Comparison of ENCODE assay signal across 1 cellular context in genomic region chrX:54182194-54182863, GRCh38.
TF ChIP-seq lines count a peak whose summit lies in the region.

No MANE protein-coding gene starts in this region.

TF ChIP-seq in WTC11, 78 proteins besides CTCF, POLR2A, EP300 and RAD21 (continued from another document):
- TF ChIP-seq ARID4B (CRISPR knock-in tag; IDR thresholded peaks at IDR 0.05; ENCODE audit: borderline replicate concordance) (no peak), FOXJ3 (CRISPR knock-in tag; IDR thresholded peaks at IDR 0.05; ENCODE audit: borderline replicate concordance) (no peak), KAT7 (CRISPR knock-in tag; IDR thresholded peaks at IDR 0.05; ENCODE audit: borderline replicate concordance) (peak; percentile 68; the same call in 1 of the 2 replicates), FOXP1 (CRISPR knock-in tag; IDR thresholded peaks at IDR 0.05; ENCODE audit: borderline replicate concordance) (peak; percentile 18; the same call in 1 of the 2 replicates), FOXP4 (CRISPR knock-in tag; IDR thresholded peaks at IDR 0.05) (0 out of 2 replicates have a peak, but pooled peaks have one; percentile 24), ERG (CRISPR knock-in tag; IDR thresholded peaks at IDR 0.05) (no peak), CBFB (CRISPR knock-in tag; IDR thresholded peaks at IDR 0.05; ENCODE audit: low read depth) (no peak), ZNF416 (CRISPR knock-in tag; IDR thresholded peaks at IDR 0.05) (no peak), HMGXB4 (CRISPR knock-in tag; IDR thresholded peaks at IDR 0.05) (no peak), CREB1 (CRISPR knock-in tag; IDR thresholded peaks at IDR 0.05) (no peak), TCF7 (CRISPR knock-in tag; IDR thresholded peaks at IDR 0.05; ENCODE audit: low read depth) (no peak), ZBTB21 (CRISPR knock-in tag; IDR thresholded peaks at IDR 0.05; ENCODE audit: borderline replicate concordance) (no peak), USF1 (CRISPR knock-in tag; IDR thresholded peaks at IDR 0.05) (peak; percentile 58; the same call in 1 of the 2 replicates), ETV6 (CRISPR knock-in tag; IDR thresholded peaks at IDR 0.05) (0 out of 2 replicates have a peak, but pooled peaks have one; percentile 52), MLX (CRISPR knock-in tag; IDR thresholded peaks at IDR 0.05) (no peak), E2F4 (CRISPR knock-in tag; IDR thresholded peaks at IDR 0.05; ENCODE audit: borderline replicate concordance, low read depth) (no peak), EMX1 (CRISPR knock-in tag; IDR thresholded peaks at IDR 0.05) (no peak), ZNF423 (CRISPR knock-in tag; IDR thresholded peaks at IDR 0.05) (no peak), ZSCAN18 (CRISPR knock-in tag; IDR thresholded peaks at IDR 0.05) (no peak), ZNF121 (CRISPR knock-in tag; IDR thresholded peaks at IDR 0.05) (no peak), NFE2L1 (CRISPR knock-in tag; IDR thresholded peaks at IDR 0.05) (no peak)
